ENCODE assay signal across 27 cellular contexts in the genomic region with DNA sequence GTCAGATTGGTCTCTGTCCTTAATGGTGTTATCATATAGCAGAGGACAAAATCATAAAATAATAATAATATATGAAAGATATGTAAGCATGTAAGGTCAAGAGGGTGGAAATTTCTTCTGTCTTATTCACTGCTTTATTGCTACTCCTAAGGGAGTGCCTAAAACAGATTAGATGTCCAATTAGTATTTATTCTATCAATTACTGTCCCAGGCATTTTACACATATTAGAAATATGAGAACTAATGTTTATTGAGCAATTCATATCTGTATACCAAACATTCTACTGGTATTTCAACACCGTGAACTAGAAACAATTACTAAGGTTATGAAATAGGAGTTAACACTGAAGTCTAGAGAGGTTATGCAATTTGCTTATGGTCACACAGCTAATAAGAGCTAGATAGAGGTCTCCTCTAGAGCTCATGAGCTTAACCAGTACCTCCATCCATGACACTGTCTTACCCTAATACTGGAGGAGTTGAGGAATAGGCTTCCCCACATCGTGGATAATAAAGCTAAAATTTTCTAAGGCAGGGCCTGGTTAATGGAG.
DNase-seq lines count a peak whose midpoint lies in the region; ATAC-seq and TF ChIP-seq lines count a peak whose summit lies in the region.
"Had no signal": no experiment of that assay in that cellular context is flagged by ENCODE, and none has a peak within 500 bp of the region (broad histone marks: within the 10 kb centered on the region; RNA-seq: fewer than 3 reads in every experiment).

No MANE protein-coding gene starts in this region.

- 62 to 70% methylated on average over 2 of the region's 2 CpGs for WGBS in GM23248 (ENCODE audit: low coverage in 1 of 2, low lambda C conversion rate in 2 of 2, missing lambda C conversion rate in 2 of 2), 2 experiments

- in situ Hi-C loops in GM23248 (cut with MboI), result no loop called here

- peaks cover 43% of the 10 kb centered on the region for H3K4me1 Mint-ChIP-seq in neural progenitor cell
- H3K4me1 Mint-ChIP-seq in stimulated activated naive CD8-positive, alpha-beta T cell treated with anti-CD3 and anti-CD28 coated beads, Interleukin-15, amount 100 ng/mL, for 72 hours, result no peaks in the 10 kb centered on the region
- H3K4me1 Mint-ChIP-seq: CD4-positive, alpha-beta memory T cell; naive B cell had no signal

- peaks cover 2% of the 10 kb centered on the region for H3K27me3 Mint-ChIP-seq in neural progenitor cell (ENCODE audit: insufficient read depth, low read depth)
- no peaks in the 10 kb centered on the region for H3K27me3 Mint-ChIP-seq in stimulated activated naive CD8-positive, alpha-beta T cell treated with anti-CD3 and anti-CD28 coated beads, Interleukin-15, amount 100 ng/mL, for 72 hours
- H3K27me3 Mint-ChIP-seq: naive B cell had no signal

- no peaks in the 10 kb centered on the region for H3K9me3 ChIP-seq in GM23248 (ENCODE audit: low read depth)
- no peaks in the 10 kb centered on the region for H3K9me3 ChIP-seq in neutrophil
- H3K9me3 ChIP-seq in neural progenitor cell (ENCODE audit: low read depth), result no peaks in the 10 kb centered on the region
- H3K9me3 ChIP-seq: esophagus muscularis mucosa, suprapubic skin, vagina had no signal

- no peak overlapping the region for H3K27ac ChIP-seq in GM23248
- H3K27ac ChIP-seq in neutrophil, result peak overlapping the region; percentile 87
- H3K27ac ChIP-seq in neural progenitor cell, result no peak overlapping the region
- H3K27ac ChIP-seq: esophagus muscularis mucosa, suprapubic skin, vagina, WERI-Rb-1 had no signal

- no peaks in the 10 kb centered on the region for H3F3A ChIP-seq in GM23248 (ENCODE audit: insufficient read depth)
- H3F3A ChIP-seq in neural progenitor cell (ENCODE audit: low read depth), result no peaks in the 10 kb centered on the region

- no peak for ATAC-seq in stimulated activated naive CD8-positive, alpha-beta T cell treated with anti-CD3 and anti-CD28 coated beads, Interleukin-15, amount 100 ng/mL, for 72 hours
- no peak for ATAC-seq in GM18873 (IDR thresholded peaks at IDR 0.05; ENCODE audit: low FRiP score, unreplicated experiment)
- ATAC-seq: activated naive CD4-positive, alpha-beta T cell treated with anti-CD3 and anti-CD28 coated beads, Interleukin-2, amount 50 U/mL, for 72 hours; Panc1 had no signal

- H3K36me3 Mint-ChIP-seq in neural progenitor cell, result no peaks in the 10 kb centered on the region
- H3K36me3 Mint-ChIP-seq: activated naive CD4-positive, alpha-beta T cell treated with anti-CD3 and anti-CD28 coated beads, Interleukin-2, amount 50 U/mL, for 72 hours; CD4-positive, alpha-beta memory T cell; naive B cell had no signal

- no peak overlapping the region for H3K4me3 ChIP-seq in GM23248
- H3K4me3 ChIP-seq in fibroblast of mammary gland (ENCODE audit: control insufficient read depth, low read depth, low read length), result no peak overlapping the region
- H3K4me3 ChIP-seq in neutrophil (ENCODE audit: low read depth in 1 of 2, low read length in 1 of 2), result peak overlapping the region in 1 of 2 experiments; percentile 14
- no peak overlapping the region for H3K4me3 ChIP-seq in neural progenitor cell
- H3K4me3 ChIP-seq: esophagus muscularis mucosa, suprapubic skin, vagina had no signal

- no peaks in the 10 kb centered on the region for H3K9me2 ChIP-seq in GM23248 (ENCODE audit: insufficient read depth)

- DNase-seq in GM23248, result peak; percentile 21
- peak; percentile 7 for DNase-seq in NCI-H226
- peak; percentile 15 for DNase-seq in fibroblast of mammary gland (ENCODE audit: low read depth)
- no peak for DNase-seq in neural progenitor cell (ENCODE audit: low spot score)
- no peak for DNase-seq in stimulated activated naive CD8-positive, alpha-beta T cell treated with anti-CD3 and anti-CD28 coated beads, Interleukin-15, amount 100 ng/mL, for 72 hours
- DNase-seq: activated CD4-positive, alpha-beta T cell treated with anti-CD3 and anti-CD28 coated beads, Interleukin-2, amount 50 U/mL, for 1 hour; CD4-positive, alpha-beta memory T cell; DMS53; effector memory CD4-positive, alpha-beta T cell; glutamatergic neuron; HFFc6; Kasumi-1; mesendoderm; naive B cell; NCI-H1105 treated with DMSO at 0.1 percent for 48 hours; NCI-H2081; NCI-H446; posterior cingulate gyrus; stimulated activated CD4-positive, alpha-beta T cell treated with anti-CD3 and anti-CD28 coated beads, Interleukin-1b, Interleukin-23, amount 100 ng/mL, for 48 hours; WERI-Rb-1 had no signal

- H3K9ac ChIP-seq in GM23248 (no peak overlapping the region), neural progenitor cell (no peak overlapping the region)

- no peaks in the 10 kb centered on the region for H3K9me3 Mint-ChIP-seq in neural progenitor cell
- no peaks in the 10 kb centered on the region for H3K9me3 Mint-ChIP-seq in stimulated activated naive CD8-positive, alpha-beta T cell treated with anti-CD3 and anti-CD28 coated beads, Interleukin-15, amount 100 ng/mL, for 72 hours
- H3K9me3 Mint-ChIP-seq: activated naive CD4-positive, alpha-beta T cell treated with anti-CD3 and anti-CD28 coated beads, Interleukin-2, amount 50 U/mL, for 72 hours; CD4-positive, alpha-beta memory T cell; HFFc6; naive B cell had no signal

- H3K36me3 ChIP-seq in GM23248 (ENCODE audit: low read depth) (no peaks in the 10 kb centered on the region), neutrophil (no peaks in the 10 kb centered on the region), neural progenitor cell (no peaks in the 10 kb centered on the region)
- H3K36me3 ChIP-seq: esophagus muscularis mucosa, suprapubic skin, vagina, WERI-Rb-1 had no signal

- no peaks in the 10 kb centered on the region for H3K27me3 ChIP-seq in GM23248 (replicated peaks; ENCODE audit: insufficient read depth)
- H3K27me3 ChIP-seq in neutrophil, result no peaks in the 10 kb centered on the region
- no peaks in the 10 kb centered on the region for H3K27me3 ChIP-seq in neural progenitor cell
- H3K27me3 ChIP-seq: esophagus muscularis mucosa, suprapubic skin, vagina had no signal

- no peak for TF ChIP-seq CTCF in fibroblast of mammary gland (conservative IDR thresholded peaks at IDR 0.05; ENCODE audit: control insufficient read depth, insufficient read depth, low read depth, low read length)
- no peak for TF ChIP-seq CTCF in neutrophil (IDR thresholded peaks at IDR 0.05)
- TF ChIP-seq CTCF in neural progenitor cell (IDR thresholded peaks at IDR 0.05), result no peak

- H3K4me3 Mint-ChIP-seq in neural progenitor cell, result no peak overlapping the region
- no peak overlapping the region for H3K4me3 Mint-ChIP-seq in stimulated activated naive CD8-positive, alpha-beta T cell treated with anti-CD3 and anti-CD28 coated beads, Interleukin-15, amount 100 ng/mL, for 72 hours
- H3K4me3 Mint-ChIP-seq: CD4-positive, alpha-beta memory T cell; HFFc6; naive B cell had no signal

- H2AFZ ChIP-seq in GM23248 (no peak overlapping the region), neural progenitor cell (replicated peaks) (no peak overlapping the region)

- H3K4me2 ChIP-seq in GM23248 (ENCODE audit: unreplicated experiment) (no peak overlapping the region), neural progenitor cell (no peak overlapping the region)

- no peak overlapping the region for H3K27ac Mint-ChIP-seq in neural progenitor cell
- H3K27ac Mint-ChIP-seq in stimulated activated naive CD8-positive, alpha-beta T cell treated with anti-CD3 and anti-CD28 coated beads, Interleukin-15, amount 100 ng/mL, for 72 hours, result no peak overlapping the region
- H3K27ac Mint-ChIP-seq: activated naive CD4-positive, alpha-beta T cell treated with anti-CD3 and anti-CD28 coated beads, Interleukin-2, amount 50 U/mL, for 72 hours; CD4-positive, alpha-beta memory T cell; HFFc6; naive B cell had no signal

- H3K79me2 ChIP-seq in GM23248 (ENCODE audit: insufficient read depth), result no peaks in the 10 kb centered on the region
- no peaks in the 10 kb centered on the region for H3K79me2 ChIP-seq in neural progenitor cell (ENCODE audit: low read depth)

- H4K20me1 ChIP-seq in GM23248 (ENCODE audit: insufficient read depth) (no peaks in the 10 kb centered on the region), neural progenitor cell (ENCODE audit: low read depth) (no peaks in the 10 kb centered on the region)

- H3K4me1 ChIP-seq in GM23248 (ENCODE audit: insufficient read depth) (no peaks in the 10 kb centered on the region), neutrophil (ENCODE audit: control insufficient read depth in 1 of 2, insufficient read depth in 1 of 2, low read depth in 1 of 2, low read length in 1 of 2) (peaks cover 58 to 72% of the 10 kb centered on the region in 2 experiments), neural progenitor cell (peaks cover 18% of the 10 kb centered on the region)

Comparison
In these comparisons a context has a peak if more than half of its experiments do, and no peak if none do; other contexts are left out.
1. DNase-seq: peak in GM23248 (single experiment), NCI-H226 (single experiment) and fibroblast of mammary gland (single experiment); none in neural progenitor cell (single experiment) and stimulated activated naive CD8-positive, alpha-beta T cell treated with anti-CD3 and anti-CD28 coated beads, Interleukin-15, amount 100 ng/mL, for 72 hours (0 of 2).